38 cellular contexts compared by ENCODE assay signal in the genomic region with DNA sequence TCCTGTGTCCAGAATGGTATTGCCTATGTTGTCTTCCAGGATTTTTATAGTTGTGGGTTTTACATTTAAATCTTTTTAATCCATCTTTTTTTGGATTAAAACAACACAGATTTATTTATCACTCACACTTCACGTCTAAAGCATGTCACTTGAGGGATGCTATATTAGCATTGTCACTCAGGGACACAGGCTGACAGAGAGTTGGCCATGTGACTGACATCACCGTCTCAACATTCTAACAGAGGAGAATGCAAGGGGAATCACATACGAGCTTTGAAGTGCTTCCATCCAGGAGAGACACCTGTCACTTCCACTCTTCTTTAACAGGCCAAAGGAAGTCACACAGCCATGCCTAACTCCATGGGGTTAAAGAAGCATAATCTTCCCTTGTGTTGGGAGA.
"Had no signal": no experiment of that assay in that cellular context is flagged by ENCODE, and none has a peak within 500 bp of the region (broad histone marks: within the 10 kb centered on the region; RNA-seq: fewer than 3 reads in every experiment).

No MANE protein-coding gene starts in this region.

- H3K4me3 Mint-ChIP-seq: activated naive CD4-positive, alpha-beta T cell treated with anti-CD3 and anti-CD28 coated beads for 36 hours; activated naive CD4-positive, alpha-beta T cell treated with anti-CD3 and anti-CD28 coated beads, Interleukin-2, amount 10 ng/mL, durations not matched to agents 7 days and 5 days; activated naive CD4-positive, alpha-beta T cell treated with anti-CD3 and anti-CD28 coated beads, Interleukin-2, amount 50 U/mL, for 24 hours; activated naive CD8-positive, alpha-beta T cell; activated naive CD8-positive, alpha-beta T cell treated with anti-CD3 and anti-CD28 coated beads for 36 hours; activated naive CD8-positive, alpha-beta T cell treated with anti-CD3 and anti-CD28 coated beads, Interleukin-2, amount 10 ng/mL, durations not matched to agents 7 days and 5 days; activated naive CD8-positive, alpha-beta T cell treated with anti-CD3 and anti-CD28 coated beads, Interleukin-2, amount 50 U/mL, for 24 hours; activated T-cell treated with anti-CD3 and anti-CD28 coated beads, Interleukin-2, amount 50 U/mL, for 24 hours; activated T-cell treated with anti-CD3 and anti-CD28 coated beads, Interleukin-2, amount 50 U/mL, for 4 hours; activated T-cell treated with anti-CD3 and anti-CD28 coated beads, Interleukin-2, amount 50 U/mL, for 72 hours; activated T-helper 1 cell treated with anti-CD3 and anti-CD28 coated beads, Interleukin-12 subunit alpha, Interleukin-12 subunit beta, Interleukin-2, Interleukin-4 antibody, amounts not matched to agents 30 ng/mL and 10 ng/mL and 1 ng/mL, durations not matched to agents 14 hours and 24 hours and 36 hours; activated T-helper 17 cell treated with anti-CD3 and anti-CD28 coated beads, Interleukin-2, amount 50 U/mL, for 72 hours; brain; central memory CD8-positive, alpha-beta T cell had no signal

- H3K27ac Mint-ChIP-seq: activated naive CD4-positive, alpha-beta T cell treated with anti-CD3 and anti-CD28 coated beads for 36 hours; activated naive CD4-positive, alpha-beta T cell treated with anti-CD3 and anti-CD28 coated beads, Interleukin-2, amount 10 ng/mL, durations not matched to agents 7 days and 5 days; activated naive CD4-positive, alpha-beta T cell treated with anti-CD3 and anti-CD28 coated beads, Interleukin-2, amount 50 U/mL, for 24 hours; activated naive CD4-positive, alpha-beta T cell treated with anti-CD3 and anti-CD28 coated beads, Interleukin-2, amount 50 U/mL, for 72 hours; activated naive CD8-positive, alpha-beta T cell; activated naive CD8-positive, alpha-beta T cell treated with anti-CD3 and anti-CD28 coated beads for 36 hours; activated naive CD8-positive, alpha-beta T cell treated with anti-CD3 and anti-CD28 coated beads, Interleukin-2, amount 10 ng/mL, durations not matched to agents 7 days and 5 days; activated naive CD8-positive, alpha-beta T cell treated with anti-CD3 and anti-CD28 coated beads, Interleukin-2, amount 50 U/mL, for 24 hours; activated T-cell treated with anti-CD3 and anti-CD28 coated beads, Interleukin-2, amount 50 U/mL, for 24 hours; activated T-cell treated with anti-CD3 and anti-CD28 coated beads, Interleukin-2, amount 50 U/mL, for 72 hours; activated T-helper 1 cell treated with anti-CD3 and anti-CD28 coated beads, Interleukin-12 subunit alpha, Interleukin-12 subunit beta, Interleukin-2, Interleukin-4 antibody, amounts not matched to agents 30 ng/mL and 10 ng/mL and 1 ng/mL, durations not matched to agents 14 hours and 24 hours and 36 hours; activated T-helper 17 cell treated with anti-CD3 and anti-CD28 coated beads, Interleukin-2, amount 50 U/mL, for 72 hours; activated T-helper 2 cell treated with anti-CD3 and anti-CD28 coated beads, Interferon-gamma antibody, Interleukin-2, Interleukin-4, amounts not matched to agents 10 μg/mL and 5 μg/mL and 100 μg/mL, durations not matched to agents 14 hours and 24 hours and 36 hours; brain had no signal

- H3K27me3 ChIP-seq: adrenal gland, ascending aorta, body of pancreas, brain microvascular endothelial cell, breast epithelium, cardiac muscle cell had no signal

- DNase-seq: activated effector memory CD4-positive, alpha-beta T cell treated with anti-CD3 and anti-CD28 coated beads, Interleukin-2, amount 50 U/mL, for 16 hours; activated effector memory CD4-positive, alpha-beta T cell treated with Interleukin-2 at 50 U/mL for 16 hours; activated gamma-delta T cell; activated gamma-delta T cell treated with Interleukin-2 at 50 U/mL for 16 hours; activated naive CD4-positive, alpha-beta T cell; activated naive CD4-positive, alpha-beta T cell treated with anti-CD3 and anti-CD28 coated beads for 36 hours; activated naive CD4-positive, alpha-beta T cell treated with anti-CD3 and anti-CD28 coated beads, Interleukin-2, amount 10 ng/mL, durations not matched to agents 7 days and 5 days; activated naive CD4-positive, alpha-beta T cell treated with anti-CD3 and anti-CD28 coated beads, Interleukin-2, amount 50 U/mL, for 16 hours; activated naive CD4-positive, alpha-beta T cell treated with Interleukin-2 at 50 U/mL for 16 hours; activated naive CD8-positive, alpha-beta T cell treated with anti-CD3 and anti-CD28 coated beads for 36 hours; activated naive CD8-positive, alpha-beta T cell treated with anti-CD3 and anti-CD28 coated beads, Interleukin-2, amount 10 ng/mL, durations not matched to agents 7 days and 5 days; activated naive CD8-positive, alpha-beta T cell treated with anti-CD3 and anti-CD28 coated beads, Interleukin-2, amount 50 U/mL, for 24 hours; activated T-cell treated with anti-CD3 and anti-CD28 coated beads, Interleukin-2, amount 50 U/mL, for 1 hour; activated T-cell treated with anti-CD3 and anti-CD28 coated beads, Interleukin-2, amount 50 U/mL, for 24 hours; activated T-cell treated with anti-CD3 and anti-CD28 coated beads, Interleukin-2, amount 50 U/mL, for 4 hours; activated T-cell treated with anti-CD3 and anti-CD28 coated beads, Interleukin-2, amount 50 U/mL, for 48 hours; activated T-cell treated with anti-CD3 and anti-CD28 coated beads, Interleukin-2, amount 50 U/mL, for 72 hours; adrenal gland; amniotic stem cell; amygdala; anterior cingulate cortex; aorta; body of pancreas; brain microvascular endothelial cell; caudate nucleus; central memory CD4-positive, alpha-beta T cell; cerebellar nuclear complex had no signal

- H3K4me1 ChIP-seq: adrenal gland, ascending aorta, body of pancreas, breast epithelium had no signal

- H3K36me3 Mint-ChIP-seq: activated naive CD4-positive, alpha-beta T cell treated with anti-CD3 and anti-CD28 coated beads, Interleukin-2, amount 10 ng/mL, durations not matched to agents 7 days and 5 days; activated naive CD4-positive, alpha-beta T cell treated with anti-CD3 and anti-CD28 coated beads, Interleukin-2, amount 50 U/mL, for 24 hours; activated naive CD4-positive, alpha-beta T cell treated with anti-CD3 and anti-CD28 coated beads, Interleukin-2, amount 50 U/mL, for 72 hours; activated naive CD8-positive, alpha-beta T cell; activated naive CD8-positive, alpha-beta T cell treated with anti-CD3 and anti-CD28 coated beads for 36 hours; activated naive CD8-positive, alpha-beta T cell treated with anti-CD3 and anti-CD28 coated beads, Interleukin-2, amount 10 ng/mL, durations not matched to agents 7 days and 5 days; brain had no signal

- H3K9me3 Mint-ChIP-seq: activated naive CD4-positive, alpha-beta T cell treated with anti-CD3 and anti-CD28 coated beads for 36 hours; activated naive CD8-positive, alpha-beta T cell treated with anti-CD3 and anti-CD28 coated beads, Interleukin-2, amount 50 U/mL, for 24 hours; activated T-cell treated with anti-CD3 and anti-CD28 coated beads, Interleukin-2, amount 50 U/mL, for 24 hours; activated T-helper 1 cell treated with anti-CD3 and anti-CD28 coated beads, Interleukin-12 subunit alpha, Interleukin-12 subunit beta, Interleukin-2, Interleukin-4 antibody, amounts not matched to agents 30 ng/mL and 10 ng/mL and 1 ng/mL, durations not matched to agents 14 hours and 24 hours and 36 hours; activated T-helper 2 cell treated with anti-CD3 and anti-CD28 coated beads, Interferon-gamma antibody, Interleukin-2, Interleukin-4, amounts not matched to agents 10 μg/mL and 5 μg/mL and 100 μg/mL, durations not matched to agents 14 hours and 24 hours and 36 hours had no signal

- H3K9me3 ChIP-seq: adrenal gland, ascending aorta, body of pancreas, breast epithelium had no signal

- H3K36me3 ChIP-seq: adrenal gland, ascending aorta, brain microvascular endothelial cell, breast epithelium, cardiac muscle cell had no signal

- H3K4me3 ChIP-seq: adrenal gland, ascending aorta, body of pancreas, breast epithelium, cardiac muscle cell had no signal

- H3K27me3 Mint-ChIP-seq: activated naive CD4-positive, alpha-beta T cell treated with anti-CD3 and anti-CD28 coated beads, Interleukin-2, amount 10 ng/mL, durations not matched to agents 7 days and 5 days; activated naive CD4-positive, alpha-beta T cell treated with anti-CD3 and anti-CD28 coated beads, Interleukin-2, amount 50 U/mL, for 24 hours; activated naive CD8-positive, alpha-beta T cell; activated naive CD8-positive, alpha-beta T cell treated with anti-CD3 and anti-CD28 coated beads, Interleukin-2, amount 10 ng/mL, durations not matched to agents 7 days and 5 days; activated naive CD8-positive, alpha-beta T cell treated with anti-CD3 and anti-CD28 coated beads, Interleukin-2, amount 50 U/mL, for 24 hours; activated T-cell treated with anti-CD3 and anti-CD28 coated beads, Interleukin-2, amount 50 U/mL, for 24 hours; activated T-helper 17 cell treated with anti-CD3 and anti-CD28 coated beads, Interleukin-2, amount 50 U/mL, for 72 hours; brain; central memory CD8-positive, alpha-beta T cell had no signal

- ATAC-seq: activated naive CD4-positive, alpha-beta T cell treated with anti-CD3 and anti-CD28 coated beads, Interleukin-2, amount 50 U/mL, for 72 hours; activated naive CD8-positive, alpha-beta T cell treated with anti-CD3 and anti-CD28 coated beads, Interleukin-2, amount 50 U/mL, for 24 hours; activated T-cell treated with anti-CD3 and anti-CD28 coated beads, Interleukin-2, amount 50 U/mL, for 4 hours; activated T-cell treated with anti-CD3 and anti-CD28 coated beads, Interleukin-2, amount 50 U/mL, for 72 hours; activated T-helper 17 cell treated with anti-CD3 and anti-CD28 coated beads, Interleukin-2, amount 50 U/mL, for 72 hours; body of pancreas had no signal

- H3K4me1 Mint-ChIP-seq: activated naive CD4-positive, alpha-beta T cell treated with anti-CD3 and anti-CD28 coated beads, Interleukin-2, amount 10 ng/mL, durations not matched to agents 7 days and 5 days; activated naive CD4-positive, alpha-beta T cell treated with anti-CD3 and anti-CD28 coated beads, Interleukin-2, amount 50 U/mL, for 24 hours; activated naive CD8-positive, alpha-beta T cell treated with anti-CD3 and anti-CD28 coated beads for 36 hours; activated naive CD8-positive, alpha-beta T cell treated with anti-CD3 and anti-CD28 coated beads, Interleukin-2, amount 10 ng/mL, durations not matched to agents 7 days and 5 days; activated naive CD8-positive, alpha-beta T cell treated with anti-CD3 and anti-CD28 coated beads, Interleukin-2, amount 50 U/mL, for 24 hours; activated T-helper 17 cell treated with anti-CD3 and anti-CD28 coated beads, Interleukin-2, amount 50 U/mL, for 72 hours; brain; central memory CD8-positive, alpha-beta T cell had no signal

- H3K27ac ChIP-seq: adrenal gland, ascending aorta, body of pancreas, brain microvascular endothelial cell, breast epithelium, cardiac muscle cell had no signal
